In the genomic region with DNA sequence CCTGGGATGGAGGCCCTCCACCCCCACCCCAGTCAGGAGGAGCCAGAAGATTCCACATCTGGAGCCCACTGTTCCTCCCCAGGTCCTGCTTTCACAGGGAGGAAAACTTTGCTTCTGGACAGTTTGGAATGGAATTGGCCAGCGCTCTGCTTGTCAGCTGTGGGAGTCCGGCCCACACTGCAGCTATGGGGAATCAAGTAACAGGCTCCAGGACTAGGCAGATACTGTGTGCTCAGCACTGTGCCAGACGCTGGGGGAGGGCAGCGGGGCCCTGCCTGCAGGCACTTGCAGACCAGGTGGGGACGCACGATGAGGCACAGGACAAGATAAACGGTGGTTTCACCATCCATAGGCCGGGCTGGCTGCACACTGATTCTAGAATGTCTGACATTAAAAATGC, we compare ENCODE assay signal across 1 cellular context.
A peak's percentile ranks its signal among the peaks of the same experiment; 100 is the strongest.
TF ChIP-seq lines count a peak whose summit lies in the region.

No MANE protein-coding gene starts in this region.

TF ChIP-seq in HepG2, 621 proteins besides CTCF, POLR2A, EP300 and RAD21 (continued from another document and continues in another):
- TF ChIP-seq, protein P1, sequence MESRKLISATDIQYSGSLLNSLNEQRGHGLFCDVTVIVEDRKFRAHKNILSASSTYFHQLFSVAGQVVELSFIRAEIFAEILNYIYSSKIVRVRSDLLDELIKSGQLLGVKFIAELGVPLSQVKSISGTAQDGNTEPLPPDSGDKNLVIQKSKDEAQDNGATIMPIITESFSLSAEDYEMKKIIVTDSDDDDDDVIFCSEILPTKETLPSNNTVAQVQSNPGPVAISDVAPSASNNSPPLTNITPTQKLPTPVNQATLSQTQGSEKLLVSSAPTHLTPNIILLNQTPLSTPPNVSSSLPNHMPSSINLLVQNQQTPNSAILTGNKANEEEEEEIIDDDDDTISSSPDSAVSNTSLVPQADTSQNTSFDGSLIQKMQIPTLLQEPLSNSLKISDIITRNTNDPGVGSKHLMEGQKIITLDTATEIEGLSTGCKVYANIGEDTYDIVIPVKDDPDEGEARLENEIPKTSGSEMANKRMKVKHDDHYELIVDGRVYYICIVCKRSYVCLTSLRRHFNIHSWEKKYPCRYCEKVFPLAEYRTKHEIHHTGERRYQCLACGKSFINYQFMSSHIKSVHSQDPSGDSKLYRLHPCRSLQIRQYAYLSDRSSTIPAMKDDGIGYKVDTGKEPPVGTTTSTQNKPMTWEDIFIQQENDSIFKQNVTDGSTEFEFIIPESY (CRISPR knock-in tag; IDR thresholded peaks at IDR 0.05) = 0 out of 2 replicates have a peak, but pooled peaks have one; percentile 5
- no peak for TF ChIP-seq SRF (IDR thresholded peaks at IDR 0.05; ENCODE audit: low read depth, low read length)
- 0 out of 2 replicates have a peak, but pooled peaks have one; percentile 3 for TF ChIP-seq TFDP2 (CRISPR knock-in tag; IDR thresholded peaks at IDR 0.05)
- TF ChIP-seq ZFAT (CRISPR knock-in tag; conservative IDR thresholded peaks at IDR 0.05) = no peak
- no peak for TF ChIP-seq FIP1L1 (IDR thresholded peaks at IDR 0.05; ENCODE audit: borderline replicate concordance, insufficient read depth, low read depth, low read length)
- TF ChIP-seq ZNF768 (CRISPR knock-in tag; IDR thresholded peaks at IDR 0.05) = peak; percentile 36; the same call in 1 of the 2 replicates
- TF ChIP-seq, protein P2, sequence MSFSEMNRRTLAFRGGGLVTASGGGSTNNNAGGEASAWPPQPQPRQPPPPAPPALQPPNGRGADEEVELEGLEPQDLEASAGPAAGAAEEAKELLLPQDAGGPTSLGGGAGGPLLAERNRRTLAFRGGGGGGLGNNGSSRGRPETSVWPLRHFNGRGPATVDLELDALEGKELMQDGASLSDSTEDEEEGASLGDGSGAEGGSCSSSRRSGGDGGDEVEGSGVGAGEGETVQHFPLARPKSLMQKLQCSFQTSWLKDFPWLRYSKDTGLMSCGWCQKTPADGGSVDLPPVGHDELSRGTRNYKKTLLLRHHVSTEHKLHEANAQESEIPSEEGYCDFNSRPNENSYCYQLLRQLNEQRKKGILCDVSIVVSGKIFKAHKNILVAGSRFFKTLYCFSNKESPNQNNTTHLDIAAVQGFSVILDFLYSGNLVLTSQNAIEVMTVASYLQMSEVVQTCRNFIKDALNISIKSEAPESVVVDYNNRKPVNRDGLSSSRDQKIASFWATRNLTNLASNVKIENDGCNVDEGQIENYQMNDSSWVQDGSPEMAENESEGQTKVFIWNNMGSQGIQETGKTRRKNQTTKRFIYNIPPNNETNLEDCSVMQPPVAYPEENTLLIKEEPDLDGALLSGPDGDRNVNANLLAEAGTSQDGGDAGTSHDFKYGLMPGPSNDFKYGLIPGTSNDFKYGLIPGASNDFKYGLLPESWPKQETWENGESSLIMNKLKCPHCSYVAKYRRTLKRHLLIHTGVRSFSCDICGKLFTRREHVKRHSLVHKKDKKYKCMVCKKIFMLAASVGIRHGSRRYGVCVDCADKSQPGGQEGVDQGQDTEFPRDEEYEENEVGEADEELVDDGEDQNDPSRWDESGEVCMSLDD (CRISPR knock-in tag; IDR thresholded peaks at IDR 0.05; ENCODE audit: borderline replicate concordance) = no peak
- TF ChIP-seq ADNP (CRISPR knock-in tag; IDR thresholded peaks at IDR 0.05) = no peak
- no peak for TF ChIP-seq TBX3 (IDR thresholded peaks at IDR 0.05; ENCODE audit: borderline replicate concordance)
- TF ChIP-seq PHB2 (IDR thresholded peaks at IDR 0.05; ENCODE audit: partially characterized antibody) = no peak
- TF ChIP-seq YY1 (IDR thresholded peaks at IDR 0.05; ENCODE audit: insufficient read depth, insufficient replicate concordance, low read depth, low read length) = peak; percentile 6
- 0 out of 2 replicates have a peak, but pooled peaks have one; percentile 48 for TF ChIP-seq EEA1 (CRISPR knock-in tag; IDR thresholded peaks at IDR 0.05; ENCODE audit: borderline replicate concordance)
- TF ChIP-seq ZFP91 (CRISPR knock-in tag; IDR thresholded peaks at IDR 0.05; ENCODE audit: borderline replicate concordance) = peak; percentile 58; the same call in 1 of the 2 replicates
- TF ChIP-seq CEBPG (CRISPR knock-in tag; IDR thresholded peaks at IDR 0.05) = no peak
- TF ChIP-seq KDM5B (CRISPR knock-in tag; IDR thresholded peaks at IDR 0.05; ENCODE audit: borderline replicate concordance) = peak; percentile 37; the same call in 1 of the 2 replicates
- TF ChIP-seq ZSCAN12 (CRISPR knock-in tag; IDR thresholded peaks at IDR 0.05) = no peak
- TF ChIP-seq SALL1 (CRISPR knock-in tag; IDR thresholded peaks at IDR 0.05) = peak; percentile 5
- TF ChIP-seq IRF9 (CRISPR knock-in tag; IDR thresholded peaks at IDR 0.05; ENCODE audit: borderline replicate concordance) = 0 out of 2 replicates have a peak, but pooled peaks have one; percentile 18
- TF ChIP-seq ARID2 (CRISPR knock-in tag; IDR thresholded peaks at IDR 0.05; ENCODE audit: borderline replicate concordance) = no peak
- TF ChIP-seq, protein P3, sequence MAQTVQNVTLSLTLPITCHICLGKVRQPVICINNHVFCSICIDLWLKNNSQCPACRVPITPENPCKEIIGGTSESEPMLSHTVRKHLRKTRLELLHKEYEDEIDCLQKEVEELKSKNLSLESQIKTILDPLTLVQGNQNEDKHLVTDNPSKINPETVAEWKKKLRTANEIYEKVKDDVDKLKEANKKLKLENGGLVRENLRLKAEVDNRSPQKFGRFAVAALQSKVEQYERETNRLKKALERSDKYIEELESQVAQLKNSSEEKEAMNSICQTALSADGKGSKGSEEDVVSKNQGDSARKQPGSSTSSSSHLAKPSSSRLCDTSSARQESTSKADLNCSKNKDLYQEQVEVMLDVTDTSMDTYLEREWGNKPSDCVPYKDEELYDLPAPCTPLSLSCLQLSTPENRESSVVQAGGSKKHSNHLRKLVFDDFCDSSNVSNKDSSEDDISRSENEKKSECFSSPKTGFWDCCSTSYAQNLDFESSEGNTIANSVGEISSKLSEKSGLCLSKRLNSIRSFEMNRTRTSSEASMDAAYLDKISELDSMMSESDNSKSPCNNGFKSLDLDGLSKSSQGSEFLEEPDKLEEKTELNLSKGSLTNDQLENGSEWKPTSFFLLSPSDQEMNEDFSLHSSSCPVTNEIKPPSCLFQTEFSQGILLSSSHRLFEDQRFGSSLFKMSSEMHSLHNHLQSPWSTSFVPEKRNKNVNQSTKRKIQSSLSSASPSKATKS (CRISPR knock-in tag; IDR thresholded peaks at IDR 0.05) = no peak
- no peak for TF ChIP-seq HMG20A (CRISPR knock-in tag; IDR thresholded peaks at IDR 0.05; ENCODE audit: borderline replicate concordance)
- peak; percentile 40; the same call in 1 of the 2 replicates for TF ChIP-seq MEF2D (CRISPR knock-in tag; IDR thresholded peaks at IDR 0.05)
- 0 out of 2 replicates have a peak, but pooled peaks have one; percentile 20 for TF ChIP-seq ZNF350 (CRISPR knock-in tag; IDR thresholded peaks at IDR 0.05; ENCODE audit: borderline replicate concordance, low read depth)
- 0 out of 2 replicates have a peak, but pooled peaks have one; percentile 24 for TF ChIP-seq ZNF333 (CRISPR knock-in tag; IDR thresholded peaks at IDR 0.05; ENCODE audit: borderline replicate concordance)
- TF ChIP-seq HHEX (CRISPR knock-in tag; IDR thresholded peaks at IDR 0.05) = no peak
- TF ChIP-seq ZBTB38 (CRISPR knock-in tag; IDR thresholded peaks at IDR 0.05) = peak; percentile 45; the same call in 1 of the 2 replicates
- TF ChIP-seq RARA (CRISPR knock-in tag; IDR thresholded peaks at IDR 0.05) = no peak
- TF ChIP-seq CAMTA2 (CRISPR knock-in tag; IDR thresholded peaks at IDR 0.05; ENCODE audit: borderline replicate concordance) = 0 out of 2 replicates have a peak, but pooled peaks have one; percentile 55
- no peak for TF ChIP-seq ZNF678 (CRISPR knock-in tag; IDR thresholded peaks at IDR 0.05)
- peak; percentile 46 for TF ChIP-seq ASH2L (IDR thresholded peaks at IDR 0.05; ENCODE audit: insufficient read length, low read depth, low read length)
- TF ChIP-seq NR0B2 (CRISPR knock-in tag; IDR thresholded peaks at IDR 0.05) = 0 out of 2 replicates have a peak, but pooled peaks have one; percentile 38
- TF ChIP-seq, protein P4, sequence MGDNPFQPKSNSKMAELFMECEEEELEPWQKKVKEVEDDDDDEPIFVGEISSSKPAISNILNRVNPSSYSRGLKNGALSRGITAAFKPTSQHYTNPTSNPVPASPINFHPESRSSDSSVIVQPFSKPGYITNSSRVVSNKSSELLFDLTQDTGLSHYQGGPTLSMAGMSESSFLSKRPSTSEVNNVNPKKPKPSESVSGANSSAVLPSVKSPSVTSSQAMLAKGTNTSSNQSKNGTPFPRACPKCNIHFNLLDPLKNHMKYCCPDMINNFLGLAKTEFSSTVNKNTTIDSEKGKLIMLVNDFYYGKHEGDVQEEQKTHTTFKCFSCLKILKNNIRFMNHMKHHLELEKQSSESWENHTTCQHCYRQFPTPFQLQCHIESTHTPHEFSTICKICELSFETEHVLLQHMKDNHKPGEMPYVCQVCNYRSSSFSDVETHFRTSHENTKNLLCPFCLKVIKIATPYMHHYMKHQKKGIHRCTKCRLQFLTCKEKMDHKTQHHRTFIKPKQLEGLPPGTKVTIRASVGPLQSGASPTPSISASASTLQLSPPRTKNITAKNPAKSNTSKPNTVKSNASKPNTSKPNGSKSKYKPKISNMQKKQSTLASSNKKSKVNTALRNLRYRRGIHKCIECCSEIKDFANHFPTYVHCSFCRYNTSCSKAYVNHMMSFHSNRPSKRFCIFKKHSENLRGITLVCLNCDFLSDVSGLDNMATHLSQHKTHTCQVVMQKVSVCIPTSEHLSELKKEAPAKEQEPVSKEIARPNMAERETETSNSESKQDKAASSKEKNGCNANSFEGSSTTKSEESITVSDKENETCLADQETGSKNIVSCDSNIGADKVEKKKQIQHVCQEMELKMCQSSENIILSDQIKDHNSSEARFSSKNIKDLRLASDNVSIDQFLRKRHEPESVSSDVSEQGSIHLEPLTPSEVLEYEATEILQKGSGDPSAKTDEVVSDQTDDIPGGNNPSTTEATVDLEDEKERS (CRISPR knock-in tag; IDR thresholded peaks at IDR 0.05) = 0 out of 2 replicates have a peak, but pooled peaks have one; percentile 32
- TF ChIP-seq HDAC2 (CRISPR knock-in tag; IDR thresholded peaks at IDR 0.05) = 0 out of 2 replicates have a peak, but pooled peaks have one; percentile 5
- TF ChIP-seq ZNF143 (CRISPR knock-in tag; IDR thresholded peaks at IDR 0.05) = no peak
- no peak for TF ChIP-seq SMAD1 (CRISPR knock-in tag; IDR thresholded peaks at IDR 0.05; ENCODE audit: borderline replicate concordance, low read depth)
- no peak for TF ChIP-seq CCDC6 (CRISPR knock-in tag; IDR thresholded peaks at IDR 0.05)
- 0 out of 2 replicates have a peak, but pooled peaks have one; percentile 11 for TF ChIP-seq ARID4A (CRISPR knock-in tag; IDR thresholded peaks at IDR 0.05; ENCODE audit: borderline replicate concordance)
- no peak for TF ChIP-seq ZEB1 (IDR thresholded peaks at IDR 0.05; ENCODE audit: insufficient replicate concordance, low read depth)
- no peak for TF ChIP-seq ZNF746 (CRISPR knock-in tag; IDR thresholded peaks at IDR 0.05)
